Comparison of ENCODE assay signal across 1 cellular context in the genomic region with DNA sequence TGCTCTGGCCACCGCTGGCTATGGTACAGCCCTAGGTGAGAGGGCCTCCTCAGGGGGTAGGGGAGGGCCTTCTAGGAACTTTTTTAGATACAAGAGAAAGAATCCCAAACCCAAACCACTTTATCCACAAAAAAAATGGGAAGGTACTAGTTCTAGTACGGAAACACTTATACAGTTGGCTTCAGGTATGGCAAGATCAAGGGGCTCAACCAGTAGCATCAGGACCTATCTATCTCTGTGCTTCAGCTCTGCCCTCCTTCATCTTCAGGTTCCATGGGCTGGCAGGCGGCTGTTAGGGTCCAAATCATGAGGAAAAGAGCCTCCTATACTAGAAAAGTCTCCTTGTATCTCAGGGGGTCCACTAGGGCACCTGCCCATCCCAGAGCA.
TF ChIP-seq lines count a peak whose summit lies in the region.

No MANE protein-coding gene starts in this region.

TF ChIP-seq in IMR-90, 13 proteins besides CTCF, POLR2A, EP300 and RAD21:
- TF ChIP-seq MXI1 (IDR thresholded peaks at IDR 0.05; ENCODE audit: borderline replicate concordance, low read depth, low read length): no peak
- TF ChIP-seq SMC3 (IDR thresholded peaks at IDR 0.05; ENCODE audit: low read depth, low read length): no peak
- no peak for TF ChIP-seq ELK1 (IDR thresholded peaks at IDR 0.05; ENCODE audit: borderline replicate concordance, low read depth, low read length)
- no peak for TF ChIP-seq FOS (IDR thresholded peaks at IDR 0.05; ENCODE audit: low read depth, low read length)
- no peak for TF ChIP-seq BHLHE40 (IDR thresholded peaks at IDR 0.05; ENCODE audit: low read depth, low read length)
- TF ChIP-seq RCOR1 (IDR thresholded peaks at IDR 0.05; ENCODE audit: insufficient replicate concordance, low read length): no peak
- no peak for TF ChIP-seq CHD1 (IDR thresholded peaks at IDR 0.05; ENCODE audit: low read depth, low read length)
- no peak for TF ChIP-seq MAZ (IDR thresholded peaks at IDR 0.05; ENCODE audit: borderline replicate concordance, low read depth, low read length)
